ENCODE assay signal across 1 cellular context in genomic region chr3:94185753-94186152, GRCh38.
TF ChIP-seq lines count a peak whose summit lies in the region.

No MANE protein-coding gene starts in this region.

TF ChIP-seq in GM12878, 131 proteins besides CTCF, POLR2A, EP300 and RAD21 (continued from another document):
- TF ChIP-seq CUX1 (IDR thresholded peaks at IDR 0.05; ENCODE audit: insufficient replicate concordance, low read depth, low read length) = no peak
- no peak for TF ChIP-seq ZNF217 (IDR thresholded peaks at IDR 0.05)
- TF ChIP-seq SMC3 (IDR thresholded peaks at IDR 0.05; ENCODE audit: borderline replicate concordance, low read length) = no peak
- no peak for TF ChIP-seq KAT2A (conservative IDR thresholded peaks at IDR 0.05; ENCODE audit: control insufficient read depth, low read depth, low read length)
- TF ChIP-seq ZNF384 (IDR thresholded peaks at IDR 0.05; ENCODE audit: borderline replicate concordance, low read depth, low read length) = no peak
- no peak for TF ChIP-seq CBFB (IDR thresholded peaks at IDR 0.05; ENCODE audit: low read depth)
- TF ChIP-seq HDGF (IDR thresholded peaks at IDR 0.05) = no peak
- no peak for TF ChIP-seq USF1 (IDR thresholded peaks at IDR 0.05; ENCODE audit: borderline replicate concordance, extremely low read length, insufficient read depth, low read depth, low read length)
- no peak for TF ChIP-seq EGR1 (IDR thresholded peaks at IDR 0.05; ENCODE audit: borderline replicate concordance in 1 of 2, low read depth in 2 of 2, low read length in 2 of 2)
TF ChIP-seq in GM12878: peak in this region for 0.
